19 cellular contexts compared by ENCODE assay signal in genomic region chr11:41334007-41334933, GRCh38.
"Had no signal": no experiment of that assay in that cellular context is flagged by ENCODE, and none has a peak within 500 bp of the region (broad histone marks: within the 10 kb centered on the region; RNA-seq: fewer than 3 reads in every experiment).

No MANE protein-coding gene starts in this region.

- H3K4me1 ChIP-seq: ascending aorta, colonic mucosa, foreskin keratinocyte, psoas muscle, suprapubic skin had no signal

- H3K27me3 ChIP-seq: ascending aorta, colonic mucosa, foreskin keratinocyte, suprapubic skin had no signal

- H3K27ac ChIP-seq: ascending aorta, colonic mucosa, foreskin keratinocyte, psoas muscle, skin epidermis, suprapubic skin had no signal

- H3K36me3 ChIP-seq: ascending aorta, colonic mucosa, suprapubic skin had no signal

- H3K4me3 ChIP-seq: ascending aorta, colonic mucosa, psoas muscle, skin epidermis, suprapubic skin had no signal

- DNase-seq: activated CD4-positive, alpha-beta T cell treated with anti-CD3 and anti-CD28 coated beads, Interleukin-2, amount 50 U/mL, for 1 hour; activated CD8-positive, alpha-beta memory T cell treated with anti-CD3 and anti-CD28 coated beads for 24 hours; activated CD8-positive, alpha-beta memory T cell treated with anti-CD3 and anti-CD28 coated beads, Interleukin-2, amount 50 U/mL, for 48 hours; activated effector memory CD4-positive, alpha-beta T cell treated with anti-CD3 and anti-CD28 coated beads, Interleukin-2, amount 50 U/mL, for 16 hours; activated naive CD4-positive, alpha-beta T cell treated with anti-CD3 and anti-CD28 coated beads, Interleukin-2, amount 50 U/mL, for 16 hours; activated T-cell treated with anti-CD3 and anti-CD28 coated beads, Interleukin-2, amount 50 U/mL, for 72 hours; colonic mucosa; foreskin keratinocyte; glutamatergic neuron; islet precursor cell; mesenchymal stem cell; naive thymus-derived CD4-positive, alpha-beta T cell; psoas muscle; right cardiac atrium; trophoblast cell had no signal

- H3K9me3 ChIP-seq: ascending aorta, colonic mucosa, psoas muscle, suprapubic skin had no signal

- ATAC-seq: activated CD4-positive, CD25-positive, alpha-beta regulatory T cell treated with anti-CD3 and anti-CD28 coated beads, Interleukin-2, amount 50 U/mL, for 24 hours; activated T-cell treated with anti-CD3 and anti-CD28 coated beads, Interleukin-2, amount 50 U/mL, for 72 hours; foreskin keratinocyte; naive thymus-derived CD4-positive, alpha-beta T cell; psoas muscle; right cardiac atrium had no signal
